In genomic region chr6:152916035-152916434, GRCh38 we compare ENCODE assay signal across 36 cellular contexts.
"Had no signal": no experiment of that assay in that cellular context is flagged by ENCODE, and none has a peak within 500 bp of the region (broad histone marks: within the 10 kb centered on the region; RNA-seq: fewer than 3 reads in every experiment).

No MANE protein-coding gene starts in this region.

- H3K4me3 Mint-ChIP-seq: activated B cell treated with CpG ODN at 0.5 μM for 24 hours; activated CD4-positive, alpha-beta memory T cell treated with anti-CD3 and anti-CD28 coated beads for 36 hours; activated CD4-positive, alpha-beta T cell treated with anti-CD3 and anti-CD28 coated beads, Interleukin-2, amount 10 ng/mL, durations not matched to agents 24 days and 14 days; activated CD8-positive, alpha-beta T cell treated with anti-CD3 and anti-CD28 coated beads for 36 hours; activated naive CD4-positive, alpha-beta T cell treated with anti-CD3 and anti-CD28 coated beads for 36 hours; activated naive CD8-positive, alpha-beta T cell treated with anti-CD3 and anti-CD28 coated beads for 36 hours; activated T-cell treated with anti-CD3 and anti-CD28 coated beads, Interleukin-2, amount 50 U/mL, for 4 hours; activated T-cell treated with anti-CD3 and anti-CD28 coated beads, Interleukin-2, amount 50 U/mL, for 72 hours; activated T-helper 1 cell treated with anti-CD3 and anti-CD28 coated beads, Interleukin-12 subunit alpha, Interleukin-12 subunit beta, Interleukin-2, Interleukin-4 antibody, amounts not matched to agents 30 ng/mL and 10 ng/mL and 1 ng/mL, durations not matched to agents 14 hours and 24 hours and 36 hours; activated T-helper 17 cell treated with anti-CD3 and anti-CD28 coated beads, Interleukin-2, amount 50 U/mL, for 72 hours; central memory CD8-positive, alpha-beta T cell; T-cell; T-helper 17 cell; T-helper 2 cell treated with Interferon-gamma antibody and Interleukin-4, amounts not matched to agents 5 μg/mL and 100 μg/mL, for 36 hours had no signal

- H3K9me3 ChIP-seq: adrenal gland, body of pancreas had no signal

- H3K27me3 ChIP-seq: adrenal gland, body of pancreas, brain microvascular endothelial cell, breast epithelium, cardiac muscle cell had no signal

- H3K4me1 Mint-ChIP-seq: activated B cell treated with CpG ODN at 0.5 μM for 24 hours; activated CD4-positive, alpha-beta T cell treated with anti-CD3 and anti-CD28 coated beads, Interleukin-2, amount 10 ng/mL, durations not matched to agents 24 days and 14 days; activated naive CD8-positive, alpha-beta T cell treated with anti-CD3 and anti-CD28 coated beads for 36 hours; activated T-helper 17 cell treated with anti-CD3 and anti-CD28 coated beads, Interleukin-2, amount 50 U/mL, for 72 hours; central memory CD8-positive, alpha-beta T cell; T-cell had no signal

- DNase-seq: activated B cell treated with CpG ODN at 0.5 μM for 24 hours; activated CD4-positive, alpha-beta memory T cell treated with anti-CD3 and anti-CD28 coated beads for 36 hours; activated CD4-positive, alpha-beta T cell treated with anti-CD3 and anti-CD28 coated beads for 4 hours; activated CD4-positive, alpha-beta T cell treated with anti-CD3 and anti-CD28 coated beads, Interleukin-2, amount 10 ng/mL, durations not matched to agents 24 days and 14 days; activated CD4-positive, alpha-beta T cell treated with anti-CD3 and anti-CD28 coated beads, Interleukin-2, amount 50 U/mL, for 1 hour; activated CD4-positive, alpha-beta T cell treated with anti-CD3 and anti-CD28 coated beads, Interleukin-2, amount 50 U/mL, for 4 hours; activated CD4-positive, CD25-positive, alpha-beta regulatory T cell treated with anti-CD3 and anti-CD28 coated beads, Interleukin-2, amount 50 U/mL, for 72 hours; activated CD8-positive, alpha-beta memory T cell treated with anti-CD3 and anti-CD28 coated beads, Interleukin-2, amount 50 U/mL, for 4 hours; activated CD8-positive, alpha-beta T cell treated with anti-CD3 and anti-CD28 coated beads for 36 hours; activated effector memory CD4-positive, alpha-beta T cell treated with anti-CD3 and anti-CD28 coated beads, Interleukin-2, amount 50 U/mL, for 16 hours; activated gamma-delta T cell treated with Interleukin-2 at 50 U/mL for 16 hours; activated naive CD4-positive, alpha-beta T cell; activated naive CD4-positive, alpha-beta T cell treated with anti-CD3 and anti-CD28 coated beads for 36 hours; activated naive CD4-positive, alpha-beta T cell treated with anti-CD3 and anti-CD28 coated beads, Interleukin-2, amount 50 U/mL, for 16 hours; activated naive CD8-positive, alpha-beta T cell treated with anti-CD3 and anti-CD28 coated beads for 36 hours; activated T-cell treated with anti-CD3 and anti-CD28 coated beads for 4 hours; activated T-cell treated with anti-CD3 and anti-CD28 coated beads, Interleukin-2, amount 50 U/mL, for 1 hour; activated T-cell treated with anti-CD3 and anti-CD28 coated beads, Interleukin-2, amount 50 U/mL, for 4 hours; activated T-cell treated with anti-CD3 and anti-CD28 coated beads, Interleukin-2, amount 50 U/mL, for 72 hours; adrenal gland; amniotic stem cell; aorta; body of pancreas; brain microvascular endothelial cell; caudate nucleus; T-cell; T-helper 17 cell; T-helper 9 cell had no signal

- H3K27ac ChIP-seq: adrenal gland, body of pancreas, brain microvascular endothelial cell, breast epithelium, cardiac muscle cell, VCaP had no signal

- H3K27ac Mint-ChIP-seq: activated B cell treated with CpG ODN at 0.5 μM for 24 hours; activated CD4-positive, alpha-beta memory T cell treated with anti-CD3 and anti-CD28 coated beads for 36 hours; activated CD4-positive, alpha-beta T cell treated with anti-CD3 and anti-CD28 coated beads, Interleukin-2, amount 10 ng/mL, durations not matched to agents 24 days and 14 days; activated CD8-positive, alpha-beta T cell treated with anti-CD3 and anti-CD28 coated beads for 36 hours; activated naive CD4-positive, alpha-beta T cell treated with anti-CD3 and anti-CD28 coated beads for 36 hours; activated naive CD4-positive, alpha-beta T cell treated with anti-CD3 and anti-CD28 coated beads, Interleukin-2, amount 50 U/mL, for 72 hours; activated naive CD8-positive, alpha-beta T cell treated with anti-CD3 and anti-CD28 coated beads for 36 hours; activated T-cell treated with anti-CD3 and anti-CD28 coated beads, Interleukin-2, amount 50 U/mL, for 72 hours; activated T-helper 1 cell treated with anti-CD3 and anti-CD28 coated beads, Interleukin-12 subunit alpha, Interleukin-12 subunit beta, Interleukin-2, Interleukin-4 antibody, amounts not matched to agents 30 ng/mL and 10 ng/mL and 1 ng/mL, durations not matched to agents 14 hours and 24 hours and 36 hours; activated T-helper 17 cell treated with anti-CD3 and anti-CD28 coated beads, Interleukin-2, amount 50 U/mL, for 72 hours; T-cell; T-helper 17 cell; T-helper 2 cell treated with Interferon-gamma antibody and Interleukin-4, amounts not matched to agents 5 μg/mL and 100 μg/mL, for 36 hours had no signal

- H3K4me3 ChIP-seq: adrenal gland, body of pancreas, breast epithelium, cardiac muscle cell had no signal

- H3K4me1 ChIP-seq: adrenal gland, body of pancreas, breast epithelium had no signal

- H3K36me3 ChIP-seq: adrenal gland, brain microvascular endothelial cell, breast epithelium, cardiac muscle cell had no signal

- H3K9me3 Mint-ChIP-seq: activated CD4-positive, alpha-beta T cell treated with anti-CD3 and anti-CD28 coated beads, Interleukin-2, amount 10 ng/mL, durations not matched to agents 24 days and 14 days; T-helper 2 cell treated with Interferon-gamma antibody and Interleukin-4, amounts not matched to agents 5 μg/mL and 100 μg/mL, for 36 hours had no signal

- H3K36me3 Mint-ChIP-seq: activated CD4-positive, alpha-beta memory T cell treated with anti-CD3 and anti-CD28 coated beads for 36 hours; activated naive CD8-positive, alpha-beta T cell treated with anti-CD3 and anti-CD28 coated beads for 36 hours; T-cell had no signal
